In the genomic region with DNA sequence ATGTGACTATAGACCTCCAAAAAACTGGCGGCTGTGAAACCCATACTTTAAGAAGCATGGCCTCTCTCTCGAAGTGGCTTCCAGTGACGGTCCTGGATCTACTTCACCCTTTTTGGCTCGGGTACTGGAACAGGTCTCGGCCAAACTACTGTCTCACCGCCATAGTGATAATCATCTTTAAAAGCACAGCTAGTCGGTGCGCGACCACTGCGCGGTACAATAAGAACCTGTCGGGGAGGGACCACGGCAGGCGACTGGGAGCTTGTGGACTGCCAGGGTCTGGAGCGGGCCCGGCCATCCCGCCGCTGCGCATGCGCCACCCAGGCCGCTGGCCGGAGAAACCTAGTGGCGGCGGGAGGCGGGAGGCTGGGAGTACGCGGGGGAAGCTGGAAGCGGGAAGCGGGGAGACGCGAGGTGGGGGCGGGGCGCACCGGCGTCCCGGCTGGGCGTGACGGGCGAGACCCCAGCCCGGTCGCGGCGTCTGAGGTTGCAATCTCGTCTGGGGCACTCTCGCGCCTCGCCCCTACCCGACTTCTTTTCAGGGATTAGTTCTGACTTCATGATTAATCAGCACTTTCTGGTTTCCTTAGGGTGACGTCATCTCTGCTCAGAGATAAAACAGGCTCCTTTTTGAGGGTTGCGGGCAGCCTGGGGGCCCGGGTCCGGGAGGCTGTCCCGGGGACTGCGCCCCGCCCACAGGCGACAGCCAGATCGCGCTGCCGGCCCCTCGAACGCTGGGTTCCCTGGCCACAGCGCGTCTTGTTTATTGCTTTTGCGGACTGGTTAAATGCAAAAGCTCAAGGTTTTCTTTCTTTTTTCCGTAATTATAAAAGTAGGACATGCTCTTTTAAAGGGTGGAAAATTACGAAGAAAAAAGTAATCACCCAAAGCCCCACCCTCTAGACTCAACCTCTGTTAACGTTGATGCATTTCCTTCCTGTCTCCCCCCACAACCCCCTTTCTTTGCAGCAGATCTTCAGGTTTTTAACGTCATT, we compare ENCODE assay signal across 1 cellular context.
TF ChIP-seq lines count a peak whose summit lies in the region.

No MANE protein-coding gene starts in this region.

TF ChIP-seq in SK-N-SH treated with all-trans-retinoic acid at 6 μM for 48 hours, 23 proteins besides CTCF, POLR2A, EP300 and RAD21 (continued from another document):
- TF ChIP-seq, protein P1, sequence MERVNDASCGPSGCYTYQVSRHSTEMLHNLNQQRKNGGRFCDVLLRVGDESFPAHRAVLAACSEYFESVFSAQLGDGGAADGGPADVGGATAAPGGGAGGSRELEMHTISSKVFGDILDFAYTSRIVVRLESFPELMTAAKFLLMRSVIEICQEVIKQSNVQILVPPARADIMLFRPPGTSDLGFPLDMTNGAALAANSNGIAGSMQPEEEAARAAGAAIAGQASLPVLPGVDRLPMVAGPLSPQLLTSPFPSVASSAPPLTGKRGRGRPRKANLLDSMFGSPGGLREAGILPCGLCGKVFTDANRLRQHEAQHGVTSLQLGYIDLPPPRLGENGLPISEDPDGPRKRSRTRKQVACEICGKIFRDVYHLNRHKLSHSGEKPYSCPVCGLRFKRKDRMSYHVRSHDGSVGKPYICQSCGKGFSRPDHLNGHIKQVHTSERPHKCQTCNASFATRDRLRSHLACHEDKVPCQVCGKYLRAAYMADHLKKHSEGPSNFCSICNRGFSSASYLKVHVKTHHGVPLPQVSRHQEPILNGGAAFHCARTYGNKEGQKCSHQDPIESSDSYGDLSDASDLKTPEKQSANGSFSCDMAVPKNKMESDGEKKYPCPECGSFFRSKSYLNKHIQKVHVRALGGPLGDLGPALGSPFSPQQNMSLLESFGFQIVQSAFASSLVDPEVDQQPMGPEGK (CRISPR knock-in tag; IDR thresholded peaks at IDR 0.05; ENCODE audit: borderline replicate concordance), result peak; percentile 98
- TF ChIP-seq, protein P2, sequence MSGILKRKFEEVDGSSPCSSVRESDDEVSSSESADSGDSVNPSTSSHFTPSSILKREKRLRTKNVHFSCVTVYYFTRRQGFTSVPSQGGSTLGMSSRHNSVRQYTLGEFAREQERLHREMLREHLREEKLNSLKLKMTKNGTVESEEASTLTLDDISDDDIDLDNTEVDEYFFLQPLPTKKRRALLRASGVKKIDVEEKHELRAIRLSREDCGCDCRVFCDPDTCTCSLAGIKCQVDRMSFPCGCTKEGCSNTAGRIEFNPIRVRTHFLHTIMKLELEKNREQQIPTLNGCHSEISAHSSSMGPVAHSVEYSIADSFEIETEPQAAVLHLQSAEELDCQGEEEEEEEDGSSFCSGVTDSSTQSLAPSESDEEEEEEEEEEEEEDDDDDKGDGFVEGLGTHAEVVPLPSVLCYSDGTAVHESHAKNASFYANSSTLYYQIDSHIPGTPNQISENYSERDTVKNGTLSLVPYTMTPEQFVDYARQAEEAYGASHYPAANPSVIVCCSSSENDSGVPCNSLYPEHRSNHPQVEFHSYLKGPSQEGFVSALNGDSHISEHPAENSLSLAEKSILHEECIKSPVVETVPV (CRISPR knock-in tag; IDR thresholded peaks at IDR 0.05), result 0 out of 2 replicates have a peak, but pooled peaks have one; percentile 47
- TF ChIP-seq ZNF565 (CRISPR knock-in tag; conservative IDR thresholded peaks at IDR 0.05; ENCODE audit: low read depth) (peak; percentile 63; the same call in 1 of the 2 replicates), ARNTL (CRISPR knock-in tag; IDR thresholded peaks at IDR 0.05; ENCODE audit: borderline replicate concordance, low read depth) (peak; percentile 21; the same call in 1 of the 2 replicates), ZC3H10 (CRISPR knock-in tag; IDR thresholded peaks at IDR 0.05) (no peak), ZFP30 (CRISPR knock-in tag; IDR thresholded peaks at IDR 0.05) (peak; percentile 69), TCF4 (CRISPR knock-in tag; IDR thresholded peaks at IDR 0.05; ENCODE audit: borderline replicate concordance) (peak; percentile 75), RARB (CRISPR knock-in tag; IDR thresholded peaks at IDR 0.05) (no peak), ISL1 (CRISPR knock-in tag; IDR thresholded peaks at IDR 0.05) (peak; percentile 45)
- TF ChIP-seq, protein P3, sequence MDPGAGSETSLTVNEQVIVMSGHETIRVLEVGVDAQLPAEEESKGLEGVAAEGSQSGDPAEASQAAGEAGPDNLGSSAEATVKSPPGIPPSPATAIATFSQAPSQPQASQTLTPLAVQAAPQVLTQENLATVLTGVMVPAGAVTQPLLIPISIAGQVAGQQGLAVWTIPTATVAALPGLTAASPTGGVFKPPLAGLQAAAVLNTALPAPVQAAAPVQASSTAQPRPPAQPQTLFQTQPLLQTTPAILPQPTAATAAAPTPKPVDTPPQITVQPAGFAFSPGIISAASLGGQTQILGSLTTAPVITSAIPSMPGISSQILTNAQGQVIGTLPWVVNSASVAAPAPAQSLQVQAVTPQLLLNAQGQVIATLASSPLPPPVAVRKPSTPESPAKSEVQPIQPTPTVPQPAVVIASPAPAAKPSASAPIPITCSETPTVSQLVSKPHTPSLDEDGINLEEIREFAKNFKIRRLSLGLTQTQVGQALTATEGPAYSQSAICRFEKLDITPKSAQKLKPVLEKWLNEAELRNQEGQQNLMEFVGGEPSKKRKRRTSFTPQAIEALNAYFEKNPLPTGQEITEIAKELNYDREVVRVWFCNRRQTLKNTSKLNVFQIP (CRISPR knock-in tag; IDR thresholded peaks at IDR 0.05; ENCODE audit: borderline replicate concordance, low read depth), result 0 out of 2 replicates have a peak, but pooled peaks have one; percentile 53
